ENCODE assay signal across 29 cellular contexts in genomic region chr2:180759631-180760030, GRCh38.
"Had no signal": no experiment of that assay in that cellular context is flagged by ENCODE, and none has a peak within 500 bp of the region (broad histone marks: within the 10 kb centered on the region; RNA-seq: fewer than 3 reads in every experiment).

No MANE protein-coding gene starts in this region.

- H3K27me3 Mint-ChIP-seq: stimulated activated naive B cell treated with anti-CD40 and anti-IgM and Interleukin-4, amounts not matched to agents 10 μg/mL and 1 μg/mL and 100 μg/mL, for 72 hours; stimulated activated naive CD8-positive, alpha-beta T cell treated with anti-CD3 and anti-CD28 coated beads, Interleukin-15, amount 100 ng/mL, for 72 hours; type B pancreatic cell had no signal

- H3K9me3 Mint-ChIP-seq: stimulated activated effector memory CD8-positive, alpha-beta T cell treated with anti-CD3 and anti-CD28 coated beads, Interleukin-12 subunit alpha, Interleukin-12 subunit beta, amount 100 ng/mL, for 72 hours; stimulated activated memory B cell treated with anti-CD40 and anti-IgM and Interleukin-4, amounts not matched to agents 10 μg/mL and 1 μg/mL and 100 μg/mL, for 72 hours; stimulated activated naive B cell treated with anti-CD40 and anti-IgM and Interleukin-4, amounts not matched to agents 10 μg/mL and 1 μg/mL and 100 μg/mL, for 72 hours; stimulated activated naive CD8-positive, alpha-beta T cell treated with anti-CD3 and anti-CD28 coated beads, Interleukin-15, amount 100 ng/mL, for 72 hours; stimulated activated naive CD8-positive, alpha-beta T cell treated with anti-CD3 and anti-CD28 coated beads, Interleukin-15, Interleukin-2, amounts not matched to agents 100 ng/mL and 50 ng/mL, for 24 hours; type B pancreatic cell had no signal

- H3K9me3 ChIP-seq: stomach, suprapubic skin, testis, thoracic aorta, thyroid gland, tibial artery, tibial nerve, transverse colon, upper lobe of left lung, upper lobe of right lung, uterus, vagina had no signal

- H3K4me1 Mint-ChIP-seq: stimulated activated effector memory CD8-positive, alpha-beta T cell treated with anti-CD3 and anti-CD28 coated beads, Interleukin-12 subunit alpha, Interleukin-12 subunit beta, amount 100 ng/mL, for 72 hours; stimulated activated memory B cell treated with anti-CD40 and anti-IgM and Interleukin-4, amounts not matched to agents 10 μg/mL and 1 μg/mL and 100 μg/mL, for 72 hours; stimulated activated naive B cell treated with anti-CD40 and anti-IgM and Interleukin-4, amounts not matched to agents 10 μg/mL and 1 μg/mL and 100 μg/mL, for 72 hours; stimulated activated naive CD8-positive, alpha-beta T cell treated with anti-CD3 and anti-CD28 coated beads, Interleukin-15, amount 100 ng/mL, for 72 hours had no signal

- H3K27me3 ChIP-seq: stomach, suprapubic skin, testis, thyroid gland, tibial artery, tibial nerve, transverse colon, upper lobe of left lung, upper lobe of right lung, uterus, vagina had no signal

- H3K4me3 ChIP-seq: stomach, suprapubic skin, testis, thoracic aorta, thyroid gland, tibial artery, tibial nerve, transverse colon, upper lobe of left lung, upper lobe of right lung, uterus, vagina had no signal

- H3K27ac ChIP-seq: stomach, suprapubic skin, testis, thoracic aorta, thyroid gland, tibial artery, tibial nerve, transverse colon, upper lobe of left lung, upper lobe of right lung, uterus, vagina had no signal

- H3K27ac Mint-ChIP-seq: stimulated activated effector memory CD8-positive, alpha-beta T cell treated with anti-CD3 and anti-CD28 coated beads, Interleukin-12 subunit alpha, Interleukin-12 subunit beta, amount 100 ng/mL, for 72 hours; stimulated activated memory B cell treated with anti-CD40 and anti-IgM and Interleukin-4, amounts not matched to agents 10 μg/mL and 1 μg/mL and 100 μg/mL, for 72 hours; stimulated activated naive B cell treated with anti-CD40 and anti-IgM and Interleukin-4, amounts not matched to agents 10 μg/mL and 1 μg/mL and 100 μg/mL, for 72 hours; stimulated activated naive CD8-positive, alpha-beta T cell treated with anti-CD3 and anti-CD28 coated beads, Interleukin-15, amount 100 ng/mL, for 72 hours; stimulated activated naive CD8-positive, alpha-beta T cell treated with anti-CD3 and anti-CD28 coated beads, Interleukin-15, Interleukin-2, amounts not matched to agents 100 ng/mL and 50 ng/mL, for 24 hours; type B pancreatic cell had no signal

- H3K4me1 ChIP-seq: suprapubic skin, testis, thyroid gland, tibial artery, tibial nerve, upper lobe of left lung, upper lobe of right lung, uterus, vagina had no signal

- FAIRE-seq: urothelium cell line had no signal

- H3K4me3 Mint-ChIP-seq: stimulated activated effector memory CD8-positive, alpha-beta T cell treated with anti-CD3 and anti-CD28 coated beads, Interleukin-12 subunit alpha, Interleukin-12 subunit beta, amount 100 ng/mL, for 72 hours; stimulated activated memory B cell treated with anti-CD40 and anti-IgM and Interleukin-4, amounts not matched to agents 10 μg/mL and 1 μg/mL and 100 μg/mL, for 72 hours; stimulated activated naive B cell treated with anti-CD40 and anti-IgM and Interleukin-4, amounts not matched to agents 10 μg/mL and 1 μg/mL and 100 μg/mL, for 72 hours; stimulated activated naive CD8-positive, alpha-beta T cell treated with anti-CD3 and anti-CD28 coated beads, Interleukin-15, amount 100 ng/mL, for 72 hours; stimulated activated naive CD8-positive, alpha-beta T cell treated with anti-CD3 and anti-CD28 coated beads, Interleukin-15, Interleukin-2, amounts not matched to agents 100 ng/mL and 50 ng/mL, for 24 hours; type B pancreatic cell had no signal

- DNase-seq: stimulated activated CD4-positive, alpha-beta T cell treated with anti-CD3 and anti-CD28 coated beads, Interleukin-2, amount 100 ng/mL, for 48 hours; stimulated activated CD4-positive, alpha-beta T cell treated with anti-CD3 and anti-CD28 coated beads, Interleukin-4, amount 100 ng/mL, for 1 hour; stimulated activated CD4-positive, alpha-beta T cell treated with anti-CD3 and anti-CD28 coated beads, Interleukin-4, amount 100 ng/mL, for 24 hours; stimulated activated CD4-positive, alpha-beta T cell treated with anti-CD3 and anti-CD28 coated beads, Interleukin-4, amount 100 ng/mL, for 4 hours; stimulated activated CD8-positive, alpha-beta memory T cell treated with anti-CD3 and anti-CD28 coated beads, Interleukin-4, amount 100 ng/mL, for 48 hours; stimulated activated naive B cell treated with anti-CD40 and anti-IgM and Interleukin-4, amounts not matched to agents 10 μg/mL and 1 μg/mL and 100 μg/mL, for 72 hours; stimulated activated naive CD4-positive, alpha-beta T cell; stimulated activated naive CD4-positive, alpha-beta T cell treated with Interleukin-2 at 50 U/mL for 16 hours; stimulated activated naive CD8-positive, alpha-beta T cell treated with anti-CD3 and anti-CD28 coated beads, Interleukin-15, amount 100 ng/mL, for 72 hours; stimulated activated naive CD8-positive, alpha-beta T cell treated with anti-CD3 and anti-CD28 coated beads, Interleukin-15, Interleukin-2, amounts not matched to agents 100 U/mL and 50 U/mL, for 24 hours; stomach; substantia nigra; testis; thyroid gland; tibial artery; transverse colon; trophoblast cell; upper lobe of left lung; upper lobe of right lung; uterus had no signal

- H3K36me3 ChIP-seq: stomach, suprapubic skin, thoracic aorta, thyroid gland, tibial artery, tibial nerve, transverse colon, upper lobe of left lung, upper lobe of right lung, uterus, vagina had no signal

- H3K36me3 Mint-ChIP-seq: stimulated activated effector memory CD8-positive, alpha-beta T cell treated with anti-CD3 and anti-CD28 coated beads, Interleukin-12 subunit alpha, Interleukin-12 subunit beta, amount 100 ng/mL, for 72 hours; stimulated activated memory B cell treated with anti-CD40 and anti-IgM and Interleukin-4, amounts not matched to agents 10 μg/mL and 1 μg/mL and 100 μg/mL, for 72 hours; stimulated activated naive B cell treated with anti-CD40 and anti-IgM and Interleukin-4, amounts not matched to agents 10 μg/mL and 1 μg/mL and 100 μg/mL, for 72 hours; type B pancreatic cell had no signal
